20 cellular contexts compared by ENCODE assay signal in the genomic region with DNA sequence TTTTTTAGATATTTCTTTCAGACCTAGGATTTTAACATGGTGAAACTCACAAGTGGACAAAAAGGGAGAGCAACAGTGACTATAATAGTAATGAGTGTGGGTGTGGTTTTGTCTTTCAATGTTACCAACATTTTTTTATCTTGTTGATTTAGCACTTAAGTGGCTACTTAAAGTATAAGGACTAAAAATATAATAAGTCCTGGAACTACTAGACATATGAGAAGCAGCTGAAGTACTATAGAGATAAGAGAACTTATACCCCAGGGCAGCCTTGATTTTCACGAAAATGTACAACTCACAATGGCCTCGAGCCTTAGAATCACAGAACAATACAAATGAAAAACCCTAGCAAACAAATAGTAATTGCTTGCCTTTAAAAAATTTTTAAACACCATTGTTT.
"Had no signal": no experiment of that assay in that cellular context is flagged by ENCODE, and none has a peak within 500 bp of the region (broad histone marks: within the 10 kb centered on the region; RNA-seq: fewer than 3 reads in every experiment).

No MANE protein-coding gene starts in this region.

- H3K9me3 ChIP-seq: right lobe of liver, upper lobe of right lung had no signal

- H3K27me3 Mint-ChIP-seq: activated B cell treated with CpG ODN at 0.5 μM for 24 hours; activated CD8-positive, alpha-beta T cell treated with anti-CD3 and anti-CD28 coated beads for 36 hours; activated naive CD4-positive, alpha-beta T cell treated with anti-CD3 and anti-CD28 coated beads, Interleukin-2, amount 50 U/mL, for 24 hours; memory B cell; naive thymus-derived CD4-positive, alpha-beta T cell had no signal

- H3K27ac ChIP-seq: adrenal gland, ovary, right lobe of liver, suprapubic skin, upper lobe of right lung had no signal

- H3K36me3 ChIP-seq: adrenal gland, cardiac muscle cell, ovary, right lobe of liver, suprapubic skin, upper lobe of right lung had no signal

- FAIRE-seq: endometrium had no signal

- H3K4me1 ChIP-seq: adrenal gland, right lobe of liver, suprapubic skin, upper lobe of right lung had no signal

- ATAC-seq: activated CD8-positive, alpha-beta T cell treated with anti-CD3 and anti-CD28 coated beads for 36 hours; activated T-cell treated with anti-CD3 and anti-CD28 coated beads, Interleukin-2, amount 50 U/mL, for 4 hours; left lobe of liver; mucosa of descending colon; naive thymus-derived CD4-positive, alpha-beta T cell; right lobe of liver; stimulated activated naive CD8-positive, alpha-beta T cell treated with anti-CD3 and anti-CD28 coated beads, Interleukin-15, Interleukin-2, amounts not matched to agents 100 U/mL and 50 U/mL, for 24 hours; upper lobe of right lung had no signal

- DNase-seq: activated B cell treated with CpG ODN at 0.5 μM for 24 hours; activated CD4-positive, alpha-beta T cell treated with anti-CD3 and anti-CD28 coated beads for 48 hours; activated CD8-positive, alpha-beta T cell treated with anti-CD3 and anti-CD28 coated beads for 36 hours; activated effector memory CD4-positive, alpha-beta T cell treated with Interleukin-2 at 50 U/mL for 16 hours; activated T-cell treated with anti-CD3 and anti-CD28 coated beads, Interleukin-2, amount 50 U/mL, for 4 hours; adrenal gland; islet precursor cell; mucosa of descending colon; naive thymus-derived CD4-positive, alpha-beta T cell; ovary; right lobe of liver; stimulated activated naive CD8-positive, alpha-beta T cell treated with anti-CD3 and anti-CD28 coated beads, Interleukin-15, Interleukin-2, amounts not matched to agents 100 U/mL and 50 U/mL, for 24 hours; upper lobe of right lung had no signal

- H3K36me3 Mint-ChIP-seq: activated naive CD4-positive, alpha-beta T cell treated with anti-CD3 and anti-CD28 coated beads, Interleukin-2, amount 50 U/mL, for 24 hours; naive thymus-derived CD4-positive, alpha-beta T cell had no signal

- H3K27me3 ChIP-seq: adrenal gland, cardiac muscle cell, ovary, right lobe of liver, suprapubic skin had no signal

- H3K27ac Mint-ChIP-seq: activated B cell treated with CpG ODN at 0.5 μM for 24 hours; activated CD8-positive, alpha-beta T cell treated with anti-CD3 and anti-CD28 coated beads for 36 hours; activated naive CD4-positive, alpha-beta T cell treated with anti-CD3 and anti-CD28 coated beads, Interleukin-2, amount 50 U/mL, for 24 hours; memory B cell; naive thymus-derived CD4-positive, alpha-beta T cell had no signal

- H3K4me1 Mint-ChIP-seq: activated B cell treated with CpG ODN at 0.5 μM for 24 hours; activated naive CD4-positive, alpha-beta T cell treated with anti-CD3 and anti-CD28 coated beads, Interleukin-2, amount 50 U/mL, for 24 hours; memory B cell; naive thymus-derived CD4-positive, alpha-beta T cell had no signal

- H3K4me3 ChIP-seq: adrenal gland, cardiac muscle cell, mucosa of descending colon, ovary, right lobe of liver, smooth muscle cell, suprapubic skin, upper lobe of right lung had no signal

- H3K4me2 ChIP-seq: smooth muscle cell had no signal

- H3K4me3 Mint-ChIP-seq: activated B cell treated with CpG ODN at 0.5 μM for 24 hours; activated CD8-positive, alpha-beta T cell treated with anti-CD3 and anti-CD28 coated beads for 36 hours; activated naive CD4-positive, alpha-beta T cell treated with anti-CD3 and anti-CD28 coated beads, Interleukin-2, amount 50 U/mL, for 24 hours; activated T-cell treated with anti-CD3 and anti-CD28 coated beads, Interleukin-2, amount 50 U/mL, for 4 hours; memory B cell; naive thymus-derived CD4-positive, alpha-beta T cell had no signal
